29 cellular contexts compared by ENCODE assay signal in the genomic region with DNA sequence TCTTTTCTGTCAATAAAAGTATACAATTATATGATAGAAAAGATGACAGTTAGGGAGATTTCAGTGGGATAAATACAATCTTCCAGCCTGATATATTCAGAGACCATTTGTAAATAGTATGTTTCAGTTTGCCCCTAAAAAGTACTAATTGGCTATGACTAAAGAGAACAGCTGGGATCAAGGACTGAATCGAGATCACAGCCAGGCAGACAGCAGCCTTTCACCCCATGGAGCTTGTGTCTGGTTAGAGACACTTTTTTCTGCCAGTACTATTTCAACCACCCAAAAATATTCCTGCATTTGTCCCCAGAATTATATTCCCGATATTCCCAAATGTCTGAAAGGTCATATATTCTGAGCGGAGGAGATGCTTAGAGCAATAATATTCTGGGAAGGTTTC.
DNase-seq lines count a peak whose midpoint lies in the region; ATAC-seq and TF ChIP-seq lines count a peak whose summit lies in the region.
"Had no signal": no experiment of that assay in that cellular context is flagged by ENCODE, and none has a peak within 500 bp of the region (broad histone marks: within the 10 kb centered on the region; RNA-seq: fewer than 3 reads in every experiment).

No MANE protein-coding gene starts in this region.

- no peak overlapping the region for H3K4me2 ChIP-seq in trophoblast cell (ENCODE audit: low read length)
- no peak overlapping the region for H3K4me2 ChIP-seq in mammary epithelial cell (ENCODE audit: insufficient read depth, low read depth, low read length)

- H3K9me3 ChIP-seq in trophoblast cell (ENCODE audit: insufficient read depth, low read depth, low read length) (no peaks in the 10 kb centered on the region), mammary epithelial cell (replicated peaks; ENCODE audit: insufficient read depth, low read length) (no peaks in the 10 kb centered on the region)
- H3K9me3 ChIP-seq: BE2C had no signal

- no peak overlapping the region for H2AFZ ChIP-seq in trophoblast cell (ENCODE audit: insufficient read depth, low read length, poor library complexity)
- H2AFZ ChIP-seq in mammary epithelial cell (ENCODE audit: low read depth, low read length) = no peak overlapping the region

- WGBS in trophoblast cell (ENCODE audit: extremely low coverage, insufficient coverage, insufficient read length) = no CpG with 5 or more reads among the region's 3 CpGs
- 100% methylated on average over 3 of the region's 3 CpGs for WGBS in mammary epithelial cell (ENCODE audit: low coverage, missing lambda C conversion rate)

- peaks cover 3% of the 10 kb centered on the region for H3K9me3 Mint-ChIP-seq in neural crest cell
- H3K9me3 Mint-ChIP-seq: T-helper 1 cell treated with Interleukin-12 subunit alpha and Interleukin-12 subunit beta and Interleukin-4 antibody, amounts not matched to agents 30 μg/mL and 1 μg/mL, for 36 hours had no signal

- no peak overlapping the region for H3K23ac ChIP-seq in trophoblast cell (ENCODE audit: low read length)

- intact Hi-C loops in mammary epithelial cell (cut with micrococcal nuclease) = no loop called here

- DNase-seq in NCI-H2171 treated with DMSO at 0.1 percent for 48 hours (lab: John Stamatoyannopoulos, UW) (peak; percentile 15), NCI-H2171 (lab: John Stamatoyannopoulos, UW) (no peak), NCI-H146 (lab: John Stamatoyannopoulos, UW) (peak; percentile 11), NCI-H2227 treated with DMSO at 0.1 percent for 48 hours (lab: John Stamatoyannopoulos, UW) (peak; percentile 76), neural crest cell (ENCODE audit: low read depth, low spot score) (no peak), trophoblast cell (no peak), mammary epithelial cell (no peak)
- DNase-seq: ACHN; BE2C; CD8-positive, alpha-beta memory T cell; DMS 273 treated with DMSO at 0.1 percent for 48 hours; DMS79; EL; GDM1; GOT3; HCEC 1CT; MM.1S; NCI-H187 treated with DMSO at 0.1 percent for 48 hours; NCI-H524; Right ventricle myocardium superior; RPMI8226; SW 1271 had no signal

- H3K9ac ChIP-seq in trophoblast cell (ENCODE audit: low read length) (no peak overlapping the region), mammary epithelial cell (ENCODE audit: insufficient read depth, low read length) (no peak overlapping the region)

- CTCF ChIA-PET in mammary epithelial cell (lab: Charles Lee; ENCODE audit: low non-redundant PET) = no interaction called here

- peak overlapping the region; percentile 61 for H3K27ac Mint-ChIP-seq in neural crest cell (ENCODE audit: unreplicated experiment)
- H3K27ac Mint-ChIP-seq: CD8-positive, alpha-beta memory T cell; T-helper 1 cell treated with Interleukin-12 subunit alpha and Interleukin-12 subunit beta and Interleukin-4 antibody, amounts not matched to agents 30 μg/mL and 1 μg/mL, for 36 hours had no signal

- no peaks in the 10 kb centered on the region for H4K20me1 ChIP-seq in mammary epithelial cell (ENCODE audit: insufficient read depth, low read length)

- no peaks in the 10 kb centered on the region for H3K4me1 Mint-ChIP-seq in neural crest cell
- H3K4me1 Mint-ChIP-seq: CD14-positive monocyte; CD8-positive, alpha-beta memory T cell had no signal

- H3K18ac ChIP-seq in trophoblast cell (ENCODE audit: low read length) = no peak overlapping the region

- H3K79me2 ChIP-seq in trophoblast cell (ENCODE audit: control insufficient read depth, insufficient read depth, low read length, poor library complexity) (no peaks in the 10 kb centered on the region), mammary epithelial cell (ENCODE audit: insufficient read depth, low read length) (no peaks in the 10 kb centered on the region)

- in situ Hi-C loops in mammary epithelial cell (cut with MboI; ENCODE audit: low sequenced_read_pairs in 2 of 2) = no loop called here

- H2AK5ac ChIP-seq in trophoblast cell (ENCODE audit: low read length) = no peak overlapping the region

- H4K91ac ChIP-seq in trophoblast cell (ENCODE audit: low read depth, low read length) = no peak overlapping the region

- no peak for ATAC-seq in HG03095 (IDR thresholded peaks at IDR 0.05; ENCODE audit: unreplicated experiment)
- ATAC-seq: GM12878, HepG2, K562 had no signal

- BruUV-seq in mammary epithelial cell (replicated peaks; lab: Mats Ljungman, UMichigan) = no TSS peak

- no peak overlapping the region for H4K8ac ChIP-seq in trophoblast cell (ENCODE audit: low read depth, low read length)

- H3K36me3 ChIP-seq in trophoblast cell (ENCODE audit: control insufficient read depth in 1 of 2, insufficient read depth in 2 of 2, low read length in 2 of 2) (no peaks in the 10 kb centered on the region), mammary epithelial cell (ENCODE audit: insufficient read depth, low read length) (no peaks in the 10 kb centered on the region)
- H3K36me3 ChIP-seq: BE2C had no signal

- no peak overlapping the region for H4K12ac ChIP-seq in trophoblast cell (ENCODE audit: low read depth, low read length)

- H2BK5ac ChIP-seq in trophoblast cell (ENCODE audit: low read depth, low read length, poor library complexity) = no peak overlapping the region

- H2BK120ac ChIP-seq in trophoblast cell (ENCODE audit: insufficient read depth, low read length, poor library complexity) = no peak overlapping the region

- no peaks in the 10 kb centered on the region for H3K36me3 Mint-ChIP-seq in neural crest cell (ENCODE audit: low read depth)
- H3K36me3 Mint-ChIP-seq: CD14-positive monocyte; CD8-positive, alpha-beta memory T cell had no signal

- dilution Hi-C loops in mammary epithelial cell (cut with HindIII; ENCODE audit: low sequenced_read_pairs) = no loop called here

- no peak overlapping the region for H3K4ac ChIP-seq in trophoblast cell (ENCODE audit: low read depth, low read length)

- H3K79me1 ChIP-seq in trophoblast cell (ENCODE audit: low read length) = no peaks in the 10 kb centered on the region

- no peak overlapping the region for H3K4me3 ChIP-seq in trophoblast cell (ENCODE audit: low read depth, low read length)
- H3K4me3 ChIP-seq in mammary epithelial cell (replicated peaks in 1 of 3; ENCODE audit: insufficient read depth in 1 of 3, low read depth in 2 of 3, low read length in 3 of 3) = no peak overlapping the region
- H3K4me3 ChIP-seq: GM12878, K562 had no signal

- no peak for TF ChIP-seq CTCF in neural crest cell (conservative IDR thresholded peaks at IDR 0.05)
- no peak for TF ChIP-seq CTCF in mammary epithelial cell (conservative IDR thresholded peaks at IDR 0.05 in 1 of 2, IDR thresholded peaks at IDR 0.05 in 1 of 2; ENCODE audit: extremely low read depth in 1 of 2, insufficient read depth in 1 of 2, low read depth in 1 of 2, low read length in 2 of 2)

- H2BK12ac ChIP-seq in trophoblast cell (ENCODE audit: low read length) = no peak overlapping the region

- H3K27me3 ChIP-seq in trophoblast cell (ENCODE audit: insufficient read depth, low read length) (no peaks in the 10 kb centered on the region), mammary epithelial cell (ENCODE audit: insufficient read depth, low read length) (no peaks in the 10 kb centered on the region)
- H3K27me3 ChIP-seq: BE2C had no signal

- H3K27ac ChIP-seq in trophoblast cell (ENCODE audit: low read depth, low read length) = no peak overlapping the region
- no peak overlapping the region for H3K27ac ChIP-seq in mammary epithelial cell (ENCODE audit: insufficient read depth, low read depth, low read length)
- H3K27ac ChIP-seq: 22Rv1 had no signal

- no peak overlapping the region for H3K4me3 Mint-ChIP-seq in neural crest cell
- H3K4me3 Mint-ChIP-seq: CD14-positive monocyte; CD8-positive, alpha-beta memory T cell; T-helper 1 cell treated with Interleukin-12 subunit alpha and Interleukin-12 subunit beta and Interleukin-4 antibody, amounts not matched to agents 30 μg/mL and 1 μg/mL, for 36 hours had no signal

- H3K27me3 Mint-ChIP-seq in neural crest cell (ENCODE audit: low read depth) = no peaks in the 10 kb centered on the region

- no peak overlapping the region for H3K14ac ChIP-seq in trophoblast cell (ENCODE audit: low read length)

- no peaks in the 10 kb centered on the region for H3K4me1 ChIP-seq in trophoblast cell (ENCODE audit: control insufficient read depth in 1 of 2, insufficient read depth in 2 of 2, low read length in 2 of 2)
- H3K4me1 ChIP-seq in mammary epithelial cell (ENCODE audit: insufficient read depth, low read length) = no peaks in the 10 kb centered on the region
- H3K4me1 ChIP-seq: BE2C had no signal

Comparison
In these comparisons a context has a peak if more than half of its experiments do, and no peak if none do; other contexts are left out.
1. DNase-seq: peak in NCI-H2171 treated with DMSO at 0.1 percent for 48 hours (single experiment), NCI-H146 (single experiment) and NCI-H2227 treated with DMSO at 0.1 percent for 48 hours (single experiment); none in NCI-H2171 (single experiment), neural crest cell (single experiment), trophoblast cell (0 of 2) and mammary epithelial cell (single experiment).